1 cellular context compared by ENCODE assay signal in the genomic region with DNA sequence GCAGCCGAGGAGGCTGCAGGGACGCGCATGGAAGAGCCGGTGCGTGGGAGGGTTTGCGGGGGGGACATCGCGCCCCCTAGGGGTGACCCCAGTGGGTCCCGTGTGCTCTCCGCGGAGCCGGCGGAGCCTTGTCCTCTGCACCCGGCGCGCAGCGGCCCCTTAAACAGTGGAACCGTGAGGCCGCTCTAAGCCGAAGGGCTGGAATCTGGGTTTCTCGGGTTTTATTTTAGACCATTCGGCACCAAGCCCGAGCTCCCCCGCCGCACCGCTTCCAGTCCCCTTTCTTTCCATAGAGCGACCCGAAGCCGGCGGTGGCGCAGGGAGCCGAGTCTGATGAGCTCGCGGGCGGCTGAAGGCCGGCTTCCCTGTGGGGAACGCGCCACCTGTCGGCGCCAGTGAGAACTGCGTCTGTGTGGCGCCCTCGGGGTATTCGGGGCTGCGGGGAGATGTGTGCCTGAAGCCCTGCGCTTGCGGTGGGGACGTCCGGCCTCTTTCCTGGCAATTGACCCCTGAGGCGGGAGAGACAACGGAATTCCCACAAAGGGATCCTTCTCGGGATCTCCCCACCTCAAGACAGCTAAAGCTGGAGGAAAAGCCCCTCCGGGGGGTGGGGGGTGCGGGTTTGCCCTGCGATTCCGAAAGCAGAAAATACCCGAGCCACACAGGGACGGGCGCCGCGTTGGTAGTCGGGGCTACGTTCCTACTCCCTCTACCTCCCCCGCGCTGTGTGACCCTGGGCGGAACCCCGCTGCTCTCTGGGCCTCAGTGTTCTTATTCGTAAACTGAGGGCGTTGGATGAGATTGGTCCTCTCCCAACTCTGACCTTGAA.
A peak's percentile ranks its signal among the peaks of the same experiment; 100 is the strongest.
TF ChIP-seq lines count a peak whose summit lies in the region.

No MANE protein-coding gene starts in this region.

TF ChIP-seq in K562, 482 proteins besides CTCF, POLR2A, EP300 and RAD21 (continued from another document and continues in another):
- TF ChIP-seq NR2C2 (CRISPR knock-in tag; IDR thresholded peaks at IDR 0.05), result no peak
- TF ChIP-seq NR2C2 (tag; IDR thresholded peaks at IDR 0.05), result no peak
- TF ChIP-seq ZNF57 (CRISPR knock-in tag; IDR thresholded peaks at IDR 0.05), result no peak
- TF ChIP-seq BRD4 (IDR thresholded peaks at IDR 0.05), result no peak
- no peak for TF ChIP-seq BCL6 (CRISPR knock-in tag; IDR thresholded peaks at IDR 0.05)
- peak; percentile 14 for TF ChIP-seq CTCFL (IDR thresholded peaks at IDR 0.05; ENCODE audit: borderline replicate concordance, insufficient read depth, low read depth, low read length, poor library complexity, severe bottlenecking)
- no peak for TF ChIP-seq ELF2 (CRISPR knock-in tag; IDR thresholded peaks at IDR 0.05)
- TF ChIP-seq ERF (CRISPR knock-in tag; IDR thresholded peaks at IDR 0.05), result no peak
- no peak for TF ChIP-seq BRF1 (IDR thresholded peaks at IDR 0.05; ENCODE audit: borderline replicate concordance, extremely low read depth, insufficient read length)
- no peak for TF ChIP-seq MEF2D (tag; conservative IDR thresholded peaks at IDR 0.05; ENCODE audit: low read depth)
- TF ChIP-seq EGR1 (conservative IDR thresholded peaks at IDR 0.05), result no peak; the same call in 1 of the 2 replicates
- no peak for TF ChIP-seq NFRKB (IDR thresholded peaks at IDR 0.05; ENCODE audit: low read depth)
- no peak for TF ChIP-seq ZBTB40 (IDR thresholded peaks at IDR 0.05)
- TF ChIP-seq ZBTB40 (CRISPR knock-in tag; IDR thresholded peaks at IDR 0.05), result no peak
- TF ChIP-seq ASH1L (IDR thresholded peaks at IDR 0.05; ENCODE audit: borderline replicate concordance, low read depth, partially characterized antibody), result no peak
- TF ChIP-seq FOXP1 (CRISPR knock-in tag; IDR thresholded peaks at IDR 0.05), result no peak
- no peak for TF ChIP-seq ETS1 (conservative IDR thresholded peaks at IDR 0.05; ENCODE audit: control insufficient read depth, low read depth, low read length)
- no peak for TF ChIP-seq FOS (IDR thresholded peaks at IDR 0.05; ENCODE audit: extremely low read depth, insufficient read length)
- TF ChIP-seq FOXJ2 (tag; IDR thresholded peaks at IDR 0.05), result no peak
- TF ChIP-seq STAG1 (CRISPR knock-in tag; IDR thresholded peaks at IDR 0.05; ENCODE audit: borderline replicate concordance), result peak; percentile 88
- no peak for TF ChIP-seq NRF1 (conservative IDR thresholded peaks at IDR 0.05 in 1 of 2, IDR thresholded peaks at IDR 0.05 in 1 of 2)
- no peak for TF ChIP-seq RNF2 (IDR thresholded peaks at IDR 0.05)
- TF ChIP-seq, protein P1, sequence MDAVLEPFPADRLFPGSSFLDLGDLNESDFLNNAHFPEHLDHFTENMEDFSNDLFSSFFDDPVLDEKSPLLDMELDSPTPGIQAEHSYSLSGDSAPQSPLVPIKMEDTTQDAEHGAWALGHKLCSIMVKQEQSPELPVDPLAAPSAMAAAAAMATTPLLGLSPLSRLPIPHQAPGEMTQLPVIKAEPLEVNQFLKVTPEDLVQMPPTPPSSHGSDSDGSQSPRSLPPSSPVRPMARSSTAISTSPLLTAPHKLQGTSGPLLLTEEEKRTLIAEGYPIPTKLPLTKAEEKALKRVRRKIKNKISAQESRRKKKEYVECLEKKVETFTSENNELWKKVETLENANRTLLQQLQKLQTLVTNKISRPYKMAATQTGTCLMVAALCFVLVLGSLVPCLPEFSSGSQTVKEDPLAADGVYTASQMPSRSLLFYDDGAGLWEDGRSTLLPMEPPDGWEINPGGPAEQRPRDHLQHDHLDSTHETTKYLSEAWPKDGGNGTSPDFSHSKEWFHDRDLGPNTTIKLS (IDR thresholded peaks at IDR 0.05; ENCODE audit: borderline replicate concordance, low read depth), result no peak
- no peak for TF ChIP-seq KDM2B (CRISPR knock-in tag; IDR thresholded peaks at IDR 0.05)
- TF ChIP-seq ZZZ3 (IDR thresholded peaks at IDR 0.05), result no peak
- TF ChIP-seq, protein P2, sequence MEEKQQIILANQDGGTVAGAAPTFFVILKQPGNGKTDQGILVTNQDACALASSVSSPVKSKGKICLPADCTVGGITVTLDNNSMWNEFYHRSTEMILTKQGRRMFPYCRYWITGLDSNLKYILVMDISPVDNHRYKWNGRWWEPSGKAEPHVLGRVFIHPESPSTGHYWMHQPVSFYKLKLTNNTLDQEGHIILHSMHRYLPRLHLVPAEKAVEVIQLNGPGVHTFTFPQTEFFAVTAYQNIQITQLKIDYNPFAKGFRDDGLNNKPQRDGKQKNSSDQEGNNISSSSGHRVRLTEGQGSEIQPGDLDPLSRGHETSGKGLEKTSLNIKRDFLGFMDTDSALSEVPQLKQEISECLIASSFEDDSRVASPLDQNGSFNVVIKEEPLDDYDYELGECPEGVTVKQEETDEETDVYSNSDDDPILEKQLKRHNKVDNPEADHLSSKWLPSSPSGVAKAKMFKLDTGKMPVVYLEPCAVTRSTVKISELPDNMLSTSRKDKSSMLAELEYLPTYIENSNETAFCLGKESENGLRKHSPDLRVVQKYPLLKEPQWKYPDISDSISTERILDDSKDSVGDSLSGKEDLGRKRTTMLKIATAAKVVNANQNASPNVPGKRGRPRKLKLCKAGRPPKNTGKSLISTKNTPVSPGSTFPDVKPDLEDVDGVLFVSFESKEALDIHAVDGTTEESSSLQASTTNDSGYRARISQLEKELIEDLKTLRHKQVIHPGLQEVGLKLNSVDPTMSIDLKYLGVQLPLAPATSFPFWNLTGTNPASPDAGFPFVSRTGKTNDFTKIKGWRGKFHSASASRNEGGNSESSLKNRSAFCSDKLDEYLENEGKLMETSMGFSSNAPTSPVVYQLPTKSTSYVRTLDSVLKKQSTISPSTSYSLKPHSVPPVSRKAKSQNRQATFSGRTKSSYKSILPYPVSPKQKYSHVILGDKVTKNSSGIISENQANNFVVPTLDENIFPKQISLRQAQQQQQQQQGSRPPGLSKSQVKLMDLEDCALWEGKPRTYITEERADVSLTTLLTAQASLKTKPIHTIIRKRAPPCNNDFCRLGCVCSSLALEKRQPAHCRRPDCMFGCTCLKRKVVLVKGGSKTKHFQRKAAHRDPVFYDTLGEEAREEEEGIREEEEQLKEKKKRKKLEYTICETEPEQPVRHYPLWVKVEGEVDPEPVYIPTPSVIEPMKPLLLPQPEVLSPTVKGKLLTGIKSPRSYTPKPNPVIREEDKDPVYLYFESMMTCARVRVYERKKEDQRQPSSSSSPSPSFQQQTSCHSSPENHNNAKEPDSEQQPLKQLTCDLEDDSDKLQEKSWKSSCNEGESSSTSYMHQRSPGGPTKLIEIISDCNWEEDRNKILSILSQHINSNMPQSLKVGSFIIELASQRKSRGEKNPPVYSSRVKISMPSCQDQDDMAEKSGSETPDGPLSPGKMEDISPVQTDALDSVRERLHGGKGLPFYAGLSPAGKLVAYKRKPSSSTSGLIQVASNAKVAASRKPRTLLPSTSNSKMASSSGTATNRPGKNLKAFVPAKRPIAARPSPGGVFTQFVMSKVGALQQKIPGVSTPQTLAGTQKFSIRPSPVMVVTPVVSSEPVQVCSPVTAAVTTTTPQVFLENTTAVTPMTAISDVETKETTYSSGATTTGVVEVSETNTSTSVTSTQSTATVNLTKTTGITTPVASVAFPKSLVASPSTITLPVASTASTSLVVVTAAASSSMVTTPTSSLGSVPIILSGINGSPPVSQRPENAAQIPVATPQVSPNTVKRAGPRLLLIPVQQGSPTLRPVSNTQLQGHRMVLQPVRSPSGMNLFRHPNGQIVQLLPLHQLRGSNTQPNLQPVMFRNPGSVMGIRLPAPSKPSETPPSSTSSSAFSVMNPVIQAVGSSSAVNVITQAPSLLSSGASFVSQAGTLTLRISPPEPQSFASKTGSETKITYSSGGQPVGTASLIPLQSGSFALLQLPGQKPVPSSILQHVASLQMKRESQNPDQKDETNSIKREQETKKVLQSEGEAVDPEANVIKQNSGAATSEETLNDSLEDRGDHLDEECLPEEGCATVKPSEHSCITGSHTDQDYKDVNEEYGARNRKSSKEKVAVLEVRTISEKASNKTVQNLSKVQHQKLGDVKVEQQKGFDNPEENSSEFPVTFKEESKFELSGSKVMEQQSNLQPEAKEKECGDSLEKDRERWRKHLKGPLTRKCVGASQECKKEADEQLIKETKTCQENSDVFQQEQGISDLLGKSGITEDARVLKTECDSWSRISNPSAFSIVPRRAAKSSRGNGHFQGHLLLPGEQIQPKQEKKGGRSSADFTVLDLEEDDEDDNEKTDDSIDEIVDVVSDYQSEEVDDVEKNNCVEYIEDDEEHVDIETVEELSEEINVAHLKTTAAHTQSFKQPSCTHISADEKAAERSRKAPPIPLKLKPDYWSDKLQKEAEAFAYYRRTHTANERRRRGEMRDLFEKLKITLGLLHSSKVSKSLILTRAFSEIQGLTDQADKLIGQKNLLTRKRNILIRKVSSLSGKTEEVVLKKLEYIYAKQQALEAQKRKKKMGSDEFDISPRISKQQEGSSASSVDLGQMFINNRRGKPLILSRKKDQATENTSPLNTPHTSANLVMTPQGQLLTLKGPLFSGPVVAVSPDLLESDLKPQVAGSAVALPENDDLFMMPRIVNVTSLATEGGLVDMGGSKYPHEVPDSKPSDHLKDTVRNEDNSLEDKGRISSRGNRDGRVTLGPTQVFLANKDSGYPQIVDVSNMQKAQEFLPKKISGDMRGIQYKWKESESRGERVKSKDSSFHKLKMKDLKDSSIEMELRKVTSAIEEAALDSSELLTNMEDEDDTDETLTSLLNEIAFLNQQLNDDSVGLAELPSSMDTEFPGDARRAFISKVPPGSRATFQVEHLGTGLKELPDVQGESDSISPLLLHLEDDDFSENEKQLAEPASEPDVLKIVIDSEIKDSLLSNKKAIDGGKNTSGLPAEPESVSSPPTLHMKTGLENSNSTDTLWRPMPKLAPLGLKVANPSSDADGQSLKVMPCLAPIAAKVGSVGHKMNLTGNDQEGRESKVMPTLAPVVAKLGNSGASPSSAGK (IDR thresholded peaks at IDR 0.05), result no peak
- no peak for TF ChIP-seq NELFE (IDR thresholded peaks at IDR 0.05; ENCODE audit: insufficient read depth, insufficient read length)
- TF ChIP-seq HDAC1 (IDR thresholded peaks at IDR 0.05), result no peak
